21 cellular contexts compared by ENCODE assay signal in the genomic region with DNA sequence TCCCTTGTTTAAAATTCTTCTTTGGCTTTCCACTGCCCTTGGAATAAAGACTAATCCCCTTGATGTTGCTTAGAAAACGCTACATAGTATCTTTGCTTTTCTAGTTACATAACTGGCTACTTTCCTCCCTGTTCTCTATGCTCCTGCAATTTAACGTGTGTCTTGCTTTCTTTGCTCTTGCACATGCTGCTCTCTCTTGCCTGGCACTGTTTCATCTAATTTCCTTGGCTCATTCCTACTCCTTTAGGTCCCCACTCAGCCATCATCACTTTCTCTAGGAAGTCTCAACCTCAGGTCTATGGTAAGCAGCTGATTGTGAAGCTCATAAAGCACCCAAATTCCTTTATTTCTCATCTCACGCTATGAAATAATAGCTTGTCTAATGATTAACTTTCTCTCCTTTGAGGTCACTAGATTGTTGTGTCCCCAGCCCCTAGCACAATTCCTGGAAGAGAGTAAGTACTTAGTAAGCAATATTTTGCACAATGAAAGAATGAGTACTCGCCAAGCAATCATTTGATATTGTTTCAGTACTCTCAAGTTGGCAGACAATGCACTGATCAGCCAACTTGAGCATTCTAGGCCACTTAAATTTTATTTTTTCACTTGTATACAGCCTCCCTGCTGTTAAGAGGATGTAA.
"Had no signal": no experiment of that assay in that cellular context is flagged by ENCODE, and none has a peak within 500 bp of the region (broad histone marks: within the 10 kb centered on the region; RNA-seq: fewer than 3 reads in every experiment).

No MANE protein-coding gene starts in this region.

- H3K4me3 ChIP-seq: adrenal gland, lower lobe of right lung, neural progenitor cell, ovary, skin epidermis, suprapubic skin, upper lobe of left lung had no signal

- H2AFZ ChIP-seq: neural progenitor cell had no signal

- H3K36me3 ChIP-seq: adrenal gland, lower lobe of right lung, neural progenitor cell, ovary, suprapubic skin, upper lobe of left lung had no signal

- H3K9me3 ChIP-seq: adrenal gland, lower lobe of right lung, ovary, suprapubic skin, upper lobe of left lung had no signal

- H3K9ac ChIP-seq: neural progenitor cell had no signal

- H3K27ac ChIP-seq: adrenal gland, epithelial cell of prostate, lower lobe of right lung, neural progenitor cell, ovary, skin epidermis, suprapubic skin had no signal

- H3K27me3 ChIP-seq: adrenal gland, neural progenitor cell, ovary, suprapubic skin, upper lobe of left lung had no signal

- DNase-seq: activated CD4-positive, alpha-beta memory T cell treated with anti-CD3 and anti-CD28 coated beads, Interleukin-2, amount 10 ng/mL, durations not matched to agents 7 days and 5 days; activated CD4-positive, alpha-beta T cell treated with anti-CD3 and anti-CD28 coated beads for 36 hours; activated effector memory CD4-positive, alpha-beta T cell treated with Interleukin-2 at 50 U/mL for 16 hours; activated naive CD4-positive, alpha-beta T cell treated with anti-CD3 and anti-CD28 coated beads, Interleukin-2, amount 50 U/mL, for 16 hours; activated T-cell treated with anti-CD3 and anti-CD28 coated beads, Interleukin-2, amount 50 U/mL, for 4 hours; adrenal gland; cortex of kidney; effector memory CD8-positive, alpha-beta T cell; glutamatergic neuron; lower lobe of right lung; naive B cell; ovary; stimulated activated CD4-positive, alpha-beta T cell treated with anti-CD3 and anti-CD28 coated beads, Interleukin-15, amount 100 ng/mL, for 24 hours; stimulated activated CD4-positive, alpha-beta T cell treated with anti-CD3 and anti-CD28 coated beads, Interleukin-4, amount 100 ng/mL, for 24 hours; stimulated activated naive CD4-positive, alpha-beta T cell treated with Interleukin-2 at 50 U/mL for 16 hours; T-helper 17 cell; upper lobe of left lung had no signal

- H3K4me2 ChIP-seq: neural progenitor cell had no signal
